8 cellular contexts compared by ENCODE assay signal in the genomic region with DNA sequence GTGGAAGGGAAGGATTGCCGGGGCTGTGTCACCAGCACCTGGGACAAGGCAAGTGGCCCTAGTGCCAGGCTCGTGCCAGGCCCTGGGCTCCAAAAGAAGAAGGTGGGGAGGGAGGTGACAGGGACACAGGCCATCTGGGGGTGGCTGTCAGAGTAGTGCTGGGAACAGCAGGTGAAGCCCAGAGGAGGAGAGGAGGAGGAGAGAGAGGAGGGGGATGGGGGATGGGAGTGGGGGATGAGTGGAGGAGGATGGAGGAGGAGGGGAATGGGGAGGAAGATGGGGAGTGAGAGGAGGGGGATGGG. TPM values are rescaled to one million over a fixed set of nuclear protein-coding genes. Genes with fewer than 3 reads are reported as not detected.
DNase-seq lines count a peak whose midpoint lies in the region; ATAC-seq and TF ChIP-seq lines count a peak whose summit lies in the region.

No MANE protein-coding gene starts in this region.

- peak overlapping the region; percentile 99 for H3K4me3 Mint-ChIP-seq in activated CD8-positive, alpha-beta T cell treated with anti-CD3 and anti-CD28 coated beads, Interleukin-2, amount 10 ng/mL, durations not matched to agents 7 days and 5 days
- peak overlapping the region; percentile 80 to 81 for H3K4me3 Mint-ChIP-seq in stimulated activated naive B cell treated with anti-CD40 and anti-IgM and Interleukin-4, amounts not matched to agents 10 μg/mL and 1 μg/mL and 100 μg/mL, for 72 hours

- H3K4me3 ChIP-seq in right atrium auricular region, result peak overlapping the region; percentile 27 to 46

- H3K36me3 ChIP-seq in right atrium auricular region, result peaks cover 9% of the 10 kb centered on the region

- CTCF ChIA-PET in activated CD8-positive, alpha-beta T cell treated with anti-CD3 and anti-CD28 coated beads, Interleukin-2, amount 10 ng/mL, durations not matched to agents 7 days and 5 days (lab: Charles Lee), result interaction anchor here (0.9 to 7.6 kb wide), 9 partner anchors 12 to 84 kb away, joined by 3 to 255 read pairs (median 10); a partner anchor contains a TSS

- H3K9me3 Mint-ChIP-seq in activated CD8-positive, alpha-beta T cell treated with anti-CD3 and anti-CD28 coated beads, Interleukin-2, amount 10 ng/mL, durations not matched to agents 7 days and 5 days (ENCODE audit: insufficient read depth), result no peaks in the 10 kb centered on the region
- H3K9me3 Mint-ChIP-seq in stimulated activated naive B cell treated with anti-CD40 and anti-IgM and Interleukin-4, amounts not matched to agents 10 μg/mL and 1 μg/mL and 100 μg/mL, for 72 hours, result peaks cover 2 to 5% of the 10 kb centered on the region in 2 donors

- peak overlapping the region; percentile 98 to 99 for H3K27ac ChIP-seq in right atrium auricular region

- POLR2A ChIA-PET in activated CD8-positive, alpha-beta T cell treated with anti-CD3 and anti-CD28 coated beads, Interleukin-2, amount 10 ng/mL, durations not matched to agents 7 days and 5 days (lab: Charles Lee), result interaction anchor here (0.9 to 10.5 kb wide), 9 partner anchors 9 to 109 kb away, joined by 3 to 513 read pairs (median 18); a partner anchor contains a TSS

- no peaks in the 10 kb centered on the region for H3K9me3 ChIP-seq in right atrium auricular region

- no peaks in the 10 kb centered on the region for H3K27me3 ChIP-seq in right atrium auricular region

- TF ChIP-seq CTCF in right atrium auricular region (IDR thresholded peaks at IDR 0.05), result no peak

- no peaks in the 10 kb centered on the region for H3K27me3 Mint-ChIP-seq in activated CD8-positive, alpha-beta T cell treated with anti-CD3 and anti-CD28 coated beads, Interleukin-2, amount 10 ng/mL, durations not matched to agents 7 days and 5 days (ENCODE audit: low read depth)
- H3K27me3 Mint-ChIP-seq in stimulated activated naive B cell treated with anti-CD40 and anti-IgM and Interleukin-4, amounts not matched to agents 10 μg/mL and 1 μg/mL and 100 μg/mL, for 72 hours, result no peaks in the 10 kb centered on the region

- no peak for DNase-seq in activated CD4-positive, CD25-positive, alpha-beta regulatory T cell (lab: John Stamatoyannopoulos, UW)
- DNase-seq in activated CD8-positive, alpha-beta T cell treated with anti-CD3 and anti-CD28 coated beads, Interleukin-2, amount 10 ng/mL, durations not matched to agents 7 days and 5 days, result no peak
- DNase-seq in right atrium auricular region (ENCODE audit: low spot score) (no peak), NCI-H2196 treated with DMSO at 0.1 percent for 48 hours (lab: John Stamatoyannopoulos, UW; ENCODE audit: unreplicated experiment) (no peak)
- no peak for DNase-seq in stimulated activated naive B cell treated with anti-CD40 and anti-IgM and Interleukin-4, amounts not matched to agents 10 μg/mL and 1 μg/mL and 100 μg/mL, for 72 hours
- no peak for DNase-seq in activated effector memory CD4-positive, alpha-beta T cell treated with anti-CD3 and anti-CD28 coated beads, Interleukin-2, amount 50 U/mL, for 16 hours
- no peak for DNase-seq in effector CD8-positive, alpha-beta T cell (lab: John Stamatoyannopoulos, UW)

- peak; percentile 5 to 7 for ATAC-seq in activated CD4-positive, CD25-positive, alpha-beta regulatory T cell treated with anti-CD3 and anti-CD28 coated beads, Interleukin-2, amount 50 U/mL, for 24 hours
- peak; percentile 7 for ATAC-seq in activated CD8-positive, alpha-beta T cell treated with anti-CD3 and anti-CD28 coated beads, Interleukin-2, amount 10 ng/mL, durations not matched to agents 7 days and 5 days
- peak in 1 of 2 donors; percentile 5 for ATAC-seq in stimulated activated naive B cell treated with anti-CD40 and anti-IgM and Interleukin-4, amounts not matched to agents 10 μg/mL and 1 μg/mL and 100 μg/mL, for 72 hours (replicated peaks)

- H3K4me1 ChIP-seq in right atrium auricular region, result peaks cover 0 to 69% of the 10 kb centered on the region in 2 donors

- peak overlapping the region; percentile 94 for H3K27ac Mint-ChIP-seq in activated CD8-positive, alpha-beta T cell treated with anti-CD3 and anti-CD28 coated beads, Interleukin-2, amount 10 ng/mL, durations not matched to agents 7 days and 5 days
- peak overlapping the region; percentile 99 for H3K27ac Mint-ChIP-seq in stimulated activated naive B cell treated with anti-CD40 and anti-IgM and Interleukin-4, amounts not matched to agents 10 μg/mL and 1 μg/mL and 100 μg/mL, for 72 hours

- H3K36me3 Mint-ChIP-seq in activated CD8-positive, alpha-beta T cell treated with anti-CD3 and anti-CD28 coated beads, Interleukin-2, amount 10 ng/mL, durations not matched to agents 7 days and 5 days (ENCODE audit: low read depth), result peaks cover 51% of the 10 kb centered on the region
- H3K36me3 Mint-ChIP-seq in stimulated activated naive B cell treated with anti-CD40 and anti-IgM and Interleukin-4, amounts not matched to agents 10 μg/mL and 1 μg/mL and 100 μg/mL, for 72 hours, result peaks cover 29 to 30% of the 10 kb centered on the region in 2 donors

- peaks cover 49% of the 10 kb centered on the region for H3K4me1 Mint-ChIP-seq in activated CD8-positive, alpha-beta T cell treated with anti-CD3 and anti-CD28 coated beads, Interleukin-2, amount 10 ng/mL, durations not matched to agents 7 days and 5 days (ENCODE audit: low read depth)
- H3K4me1 Mint-ChIP-seq in stimulated activated naive B cell treated with anti-CD40 and anti-IgM and Interleukin-4, amounts not matched to agents 10 μg/mL and 1 μg/mL and 100 μg/mL, for 72 hours, result peaks cover 44 to 72% of the 10 kb centered on the region in 2 donors

RNA-seq across cellular contexts. Expression of a gene that starts 18.7 kb away (rescaled TPM):
- total RNA-seq in activated CD8-positive, alpha-beta T cell treated with anti-CD3 and anti-CD28 coated beads, Interleukin-2, amount 10 ng/mL, durations not matched to agents 7 days and 5 days, result 100 to 1,000 TPM; 199 to 215 TPM
- total RNA-seq in right atrium auricular region, result 10 to 100 TPM; 68.5 to 97.3 TPM

RNA-seq across cellular contexts. Expression of a gene that starts 22.7 kb away (rescaled TPM):
- 100 to 1,000 TPM; 462 to 469 TPM for total RNA-seq in activated CD8-positive, alpha-beta T cell treated with anti-CD3 and anti-CD28 coated beads, Interleukin-2, amount 10 ng/mL, durations not matched to agents 7 days and 5 days
- total RNA-seq in right atrium auricular region, result 100 to 1,000 TPM; 240 to 420 TPM

RNA-seq across cellular contexts. Expression of a gene that starts 29.9 kb away (rescaled TPM):
- 1 to 10 TPM; 3.7 to 4.2 TPM for total RNA-seq in activated CD8-positive, alpha-beta T cell treated with anti-CD3 and anti-CD28 coated beads, Interleukin-2, amount 10 ng/mL, durations not matched to agents 7 days and 5 days
- 1 to 10 TPM in 1 of 2 donors, under 1 TPM in 1; 0.52 to 1.5 TPM for total RNA-seq in right atrium auricular region

RNA-seq across cellular contexts. Expression of a gene that starts 36.3 kb away (rescaled TPM):
- 10 to 100 TPM; 30.1 to 34.5 TPM for total RNA-seq in activated CD8-positive, alpha-beta T cell treated with anti-CD3 and anti-CD28 coated beads, Interleukin-2, amount 10 ng/mL, durations not matched to agents 7 days and 5 days
- 10 to 100 TPM; 16.4 to 20.6 TPM for total RNA-seq in right atrium auricular region
